In genomic region chr9:127621339-127621970, GRCh38 we compare ENCODE assay signal across 7 cellular contexts. TPM values are rescaled to one million over a fixed set of nuclear protein-coding genes. Genes with fewer than 3 reads are reported as not detected.
DNase-seq lines count a peak whose midpoint lies in the region; ATAC-seq and TF ChIP-seq lines count a peak whose summit lies in the region.
"Not testable (repeated sequence)": the region's sequence is repeated elsewhere in the genome, so short reads cannot be mapped to it uniquely, and the experiment has no call there.

No MANE protein-coding gene starts in this region.

- not testable (repeated sequence) for TF ChIP-seq CTCF in HFFc6 (IDR thresholded peaks at IDR 0.05); activated CD8-positive, alpha-beta T cell treated with anti-CD3 and anti-CD28 coated beads for 36 hours (IDR thresholded peaks at IDR 0.05); omental fat pad (IDR thresholded peaks at IDR 0.05)

- CTCF ChIA-PET in activated CD8-positive, alpha-beta T cell treated with anti-CD3 and anti-CD28 coated beads for 36 hours (lab: Charles Lee): interaction anchor here (0.8 kb wide), 1 partner anchor 24 kb away, joined by 3 read pairs; no protein-coding TSS in a partner anchor

- POLR2A ChIA-PET in activated CD8-positive, alpha-beta T cell treated with anti-CD3 and anti-CD28 coated beads for 36 hours (lab: Charles Lee): not testable (repeated sequence)

- not testable (repeated sequence) for H3K27ac Mint-ChIP-seq in HFFc6; activated CD8-positive, alpha-beta T cell treated with anti-CD3 and anti-CD28 coated beads for 36 hours; activated naive CD8-positive, alpha-beta T cell treated with anti-CD3 and anti-CD28 coated beads, Interleukin-2, amount 50 U/mL, for 24 hours

- peak; percentile 45 for ATAC-seq in activated CD8-positive, alpha-beta T cell treated with anti-CD3 and anti-CD28 coated beads for 36 hours
- peak; percentile 24 for ATAC-seq in activated naive CD8-positive, alpha-beta T cell treated with anti-CD3 and anti-CD28 coated beads, Interleukin-2, amount 50 U/mL, for 24 hours
- peak; percentile 28 for ATAC-seq in omental fat pad (ENCODE audit: low FRiP score)

- intact Hi-C loops in activated CD8-positive, alpha-beta T cell treated with anti-CD3 and anti-CD28 coated beads for 36 hours (cut with micrococcal nuclease): not testable (repeated sequence)

- H3K4me3 Mint-ChIP-seq in HFFc6; activated CD8-positive, alpha-beta T cell treated with anti-CD3 and anti-CD28 coated beads for 36 hours; activated naive CD8-positive, alpha-beta T cell treated with anti-CD3 and anti-CD28 coated beads, Interleukin-2, amount 50 U/mL, for 24 hours: not testable (repeated sequence)

- peak overlapping the region; percentile 56 for H3K27ac ChIP-seq in epithelial cell of prostate

- not testable (repeated sequence) for H3K9me3 Mint-ChIP-seq in HFFc6; activated CD8-positive, alpha-beta T cell treated with anti-CD3 and anti-CD28 coated beads for 36 hours; activated naive CD8-positive, alpha-beta T cell treated with anti-CD3 and anti-CD28 coated beads, Interleukin-2, amount 50 U/mL, for 24 hours

- H3K36me3 Mint-ChIP-seq in HFFc6 (ENCODE audit: low read depth); activated CD8-positive, alpha-beta T cell treated with anti-CD3 and anti-CD28 coated beads for 36 hours (ENCODE audit: low read depth); activated naive CD8-positive, alpha-beta T cell treated with anti-CD3 and anti-CD28 coated beads, Interleukin-2, amount 50 U/mL, for 24 hours (ENCODE audit: low read depth): not testable (repeated sequence)

- DNase-seq in EL (peak; percentile 46), HFFc6 (peak; percentile 44), RKO (ENCODE audit: low spot score) (peak; percentile 91)
- not testable (repeated sequence) for DNase-seq in activated CD8-positive, alpha-beta T cell treated with anti-CD3 and anti-CD28 coated beads for 36 hours; activated naive CD8-positive, alpha-beta T cell treated with anti-CD3 and anti-CD28 coated beads, Interleukin-2, amount 50 U/mL, for 24 hours; epithelial cell of prostate (ENCODE audit: low read depth, low spot score); omental fat pad (ENCODE audit: low spot score)

- H3K27me3 Mint-ChIP-seq in HFFc6 (ENCODE audit: insufficient read depth); activated CD8-positive, alpha-beta T cell treated with anti-CD3 and anti-CD28 coated beads for 36 hours; activated naive CD8-positive, alpha-beta T cell treated with anti-CD3 and anti-CD28 coated beads, Interleukin-2, amount 50 U/mL, for 24 hours: not testable (repeated sequence)

- H3K4me1 Mint-ChIP-seq in HFFc6 (ENCODE audit: low read depth); activated CD8-positive, alpha-beta T cell treated with anti-CD3 and anti-CD28 coated beads for 36 hours (ENCODE audit: low read depth); activated naive CD8-positive, alpha-beta T cell treated with anti-CD3 and anti-CD28 coated beads, Interleukin-2, amount 50 U/mL, for 24 hours: not testable (repeated sequence)

RNA-seq across cellular contexts. Expression of gene STXBP1, which starts 9.4 kb away (rescaled TPM):
- 10 to 100 TPM; 61.9 to 90.7 (median 73.6) TPM for total RNA-seq in HFFc6 (2021; fragmentation: NEBNext Ultra II Directional; extraction: Animal tissue kit (Norgen Biotek cat#: 25700))
- total RNA-seq in activated CD8-positive, alpha-beta T cell treated with anti-CD3 and anti-CD28 coated beads for 36 hours: 10 to 100 TPM; 19.2 to 23.5 TPM
- total RNA-seq in omental fat pad: 10 to 100 TPM; 47.0 to 81.0 (median 66.4) TPM
